8 cellular contexts compared by ENCODE assay signal in genomic region chr5:82277987-82278710, GRCh38. TPM values are rescaled to one million over a fixed set of nuclear protein-coding genes. Genes with fewer than 3 reads are reported as not detected.
DNase-seq lines count a peak whose midpoint lies in the region; ATAC-seq and TF ChIP-seq lines count a peak whose summit lies in the region.

Gene RPS23, minus strand, starts transcription at chr5:82278354. Its CDS starts 31 bp downstream, at chr5:82278323.

- H3K9me3 Mint-ChIP-seq in T-helper 2 cell treated with Interferon-gamma antibody and Interleukin-4, amounts not matched to agents 5 μg/mL and 100 μg/mL, for 36 hours, result no peaks in the 10 kb centered on the region

- peaks cover 28% of the 10 kb centered on the region for H3K4me1 Mint-ChIP-seq in T-helper 2 cell treated with Interferon-gamma antibody and Interleukin-4, amounts not matched to agents 5 μg/mL and 100 μg/mL, for 36 hours (ENCODE audit: low read depth)

- peak; percentile 89 for ATAC-seq in GM18499 (IDR thresholded peaks at IDR 0.05; ENCODE audit: insufficient read depth, unreplicated experiment)
- ATAC-seq in HG02938 (IDR thresholded peaks at IDR 0.05; ENCODE audit: unreplicated experiment), result peak; percentile 94

- H3K36me3 Mint-ChIP-seq in T-helper 2 cell treated with Interferon-gamma antibody and Interleukin-4, amounts not matched to agents 5 μg/mL and 100 μg/mL, for 36 hours (ENCODE audit: low read depth), result peaks cover 43% of the 10 kb centered on the region

- no peaks in the 10 kb centered on the region for H3K9me3 ChIP-seq in ascending aorta

- H3K4me3 ChIP-seq in ascending aorta, result peak within 1 kb of the TSS; percentile 74 to 90

- peak; percentile 66 to 75 for DNase-seq in NCI-H187 (lab: John Stamatoyannopoulos, UW)
- DNase-seq in T-helper 2 cell treated with Interferon-gamma antibody and Interleukin-4, amounts not matched to agents 5 μg/mL and 100 μg/mL, for 36 hours (ENCODE audit: low spot score), result peak; percentile 86
- peak; percentile 60 to 93 for DNase-seq in ascending aorta (ENCODE audit: low spot score in 2 of 2)
- DNase-seq in hepatic stellate cell (ENCODE audit: low spot score), result peak; percentile 86
- peak; percentile 81 for DNase-seq in renal cortical epithelial cell (ENCODE audit: low read depth)
- no peak for DNase-seq in cortex of kidney (lab: John Stamatoyannopoulos, UW)

- peaks cover 0 to 19% of the 10 kb centered on the region in 2 donors for H3K4me1 ChIP-seq in ascending aorta

- H3K27ac Mint-ChIP-seq in T-helper 2 cell treated with Interferon-gamma antibody and Interleukin-4, amounts not matched to agents 5 μg/mL and 100 μg/mL, for 36 hours, result peak within 1 kb of the TSS; percentile 93

- intact Hi-C loops in ascending aorta (cut with DNase I), result loop anchor here (2.0 kb wide), 1 partner anchor 305 kb away; the partner anchor contains the start of gene ATG10

- peak within 1 kb of the TSS; percentile 85 for H3K4me3 Mint-ChIP-seq in T-helper 2 cell treated with Interferon-gamma antibody and Interleukin-4, amounts not matched to agents 5 μg/mL and 100 μg/mL, for 36 hours

- TF ChIP-seq CTCF in ascending aorta (IDR thresholded peaks at IDR 0.05), result no peak

- no peaks in the 10 kb centered on the region for H3K27me3 Mint-ChIP-seq in T-helper 2 cell treated with Interferon-gamma antibody and Interleukin-4, amounts not matched to agents 5 μg/mL and 100 μg/mL, for 36 hours (ENCODE audit: low read depth)

- peak within 1 kb of the TSS; percentile 78 for H3K27ac ChIP-seq in ascending aorta

- peaks cover 32% of the 10 kb centered on the region in 2 donors for H3K36me3 ChIP-seq in ascending aorta

- no peaks in the 10 kb centered on the region for H3K27me3 ChIP-seq in ascending aorta

RNA-seq across cellular contexts. Expression of gene RPS23, which starts in this region (rescaled TPM):
- 1,118 TPM for total RNA-seq in ascending aorta
- 1,931 and 2,383 TPM in 2 replicates for total RNA-seq in renal cortical epithelial cell
